12 cellular contexts compared by ENCODE assay signal in genomic region chr13:92838786-92839185, GRCh38.
DNase-seq lines count a peak whose midpoint lies in the region; ATAC-seq, FAIRE-seq and TF ChIP-seq lines count a peak whose summit lies in the region.
"Had no signal": no experiment of that assay in that cellular context is flagged by ENCODE, and none has a peak within 500 bp of the region (broad histone marks: within the 10 kb centered on the region; RNA-seq: fewer than 3 reads in every experiment).

No MANE protein-coding gene starts in this region.

- H3K79me2 ChIP-seq in HepG2 (ENCODE audit: insufficient read depth, low read length) (no peaks in the 10 kb centered on the region), fibroblast of lung (ENCODE audit: control insufficient read depth, insufficient read depth, low read length) (no peaks in the 10 kb centered on the region)

- no peak overlapping the region for H3K27ac Mint-ChIP-seq in activated T-helper 2 cell treated with anti-CD3 and anti-CD28 coated beads, Interferon-gamma antibody, Interleukin-2, Interleukin-4, amounts not matched to agents 10 μg/mL and 5 μg/mL and 100 μg/mL, durations not matched to agents 14 hours and 24 hours and 36 hours
- no peak overlapping the region for H3K27ac Mint-ChIP-seq in naive thymus-derived CD8-positive, alpha-beta T cell
- no peak overlapping the region for H3K27ac Mint-ChIP-seq in stimulated activated naive B cell treated with anti-CD40 and anti-IgM and Interleukin-4, amounts not matched to agents 10 μg/mL and 1 μg/mL and 100 μg/mL, for 72 hours
- H3K27ac Mint-ChIP-seq: activated CD4-positive, alpha-beta memory T cell treated with anti-CD3 and anti-CD28 coated beads, Interleukin-2, amount 10 ng/mL, durations not matched to agents 7 days and 5 days; GM23338 had no signal

- H2AFZ ChIP-seq in HepG2 (ENCODE audit: low read length), result no peak overlapping the region
- H2AFZ ChIP-seq in fibroblast of lung (ENCODE audit: low read length), result no peak overlapping the region
- H2AFZ ChIP-seq: GM23338 had no signal

- TF ChIP-seq RAD21 in HepG2 (CRISPR knock-in tag; IDR thresholded peaks at IDR 0.05), result no peak

- no peak for FAIRE-seq in HepG2 (lab: Jason Lieb, UNC)
- FAIRE-seq: A204.1 had no signal

- no peaks in the 10 kb centered on the region for H3K36me3 Mint-ChIP-seq in activated T-helper 2 cell treated with anti-CD3 and anti-CD28 coated beads, Interferon-gamma antibody, Interleukin-2, Interleukin-4, amounts not matched to agents 10 μg/mL and 5 μg/mL and 100 μg/mL, durations not matched to agents 14 hours and 24 hours and 36 hours (ENCODE audit: low read depth)
- no peaks in the 10 kb centered on the region for H3K36me3 Mint-ChIP-seq in naive thymus-derived CD8-positive, alpha-beta T cell
- peaks cover 0 to 2% of the 10 kb centered on the region in 2 donors for H3K36me3 Mint-ChIP-seq in stimulated activated naive B cell treated with anti-CD40 and anti-IgM and Interleukin-4, amounts not matched to agents 10 μg/mL and 1 μg/mL and 100 μg/mL, for 72 hours

- no peak overlapping the region for H3K4me2 ChIP-seq in HepG2 (ENCODE audit: low read depth, low read length)
- H3K4me2 ChIP-seq in fibroblast of lung (ENCODE audit: extremely low read depth, insufficient read depth, low read length), result no peak overlapping the region
- H3K4me2 ChIP-seq: GM23338 had no signal

- H3K4me3 Mint-ChIP-seq in activated T-helper 2 cell treated with anti-CD3 and anti-CD28 coated beads, Interferon-gamma antibody, Interleukin-2, Interleukin-4, amounts not matched to agents 10 μg/mL and 5 μg/mL and 100 μg/mL, durations not matched to agents 14 hours and 24 hours and 36 hours (ENCODE audit: low read depth), result no peak overlapping the region
- no peak overlapping the region for H3K4me3 Mint-ChIP-seq in naive thymus-derived CD8-positive, alpha-beta T cell
- no peak overlapping the region for H3K4me3 Mint-ChIP-seq in stimulated activated naive B cell treated with anti-CD40 and anti-IgM and Interleukin-4, amounts not matched to agents 10 μg/mL and 1 μg/mL and 100 μg/mL, for 72 hours
- H3K4me3 Mint-ChIP-seq: activated CD4-positive, alpha-beta memory T cell treated with anti-CD3 and anti-CD28 coated beads, Interleukin-2, amount 10 ng/mL, durations not matched to agents 7 days and 5 days; GM23338 had no signal

- intact Hi-C loops in HepG2 (cut with micrococcal nuclease; ENCODE audit: unreplicated experiment), result no loop called here
- intact Hi-C loops in right lobe of liver (cut with DNase I), result no loop called here
- intact Hi-C loops in activated T-helper 2 cell treated with anti-CD3 and anti-CD28 coated beads, Interferon-gamma antibody, Interleukin-2, Interleukin-4, amounts not matched to agents 10 μg/mL and 5 μg/mL and 100 μg/mL, durations not matched to agents 14 hours and 24 hours and 36 hours (cut with micrococcal nuclease), result no loop called here
- intact Hi-C loops in tibial artery (cut with DNase I; ENCODE audit: low total_unique reads), result no loop called here

- H3K27me3 ChIP-seq in HepG2 (ENCODE audit: control insufficient read depth in 1 of 2, insufficient read depth in 2 of 2, low read length in 2 of 2) (no peaks in the 10 kb centered on the region; a peak in 1 of 5 replicates), right lobe of liver (no peaks in the 10 kb centered on the region), fibroblast of lung (ENCODE audit: control insufficient read depth, insufficient read depth, low read length) (no peaks in the 10 kb centered on the region), tibial artery (no peaks in the 10 kb centered on the region)

- ATAC-seq in HepG2, result no peak
- ATAC-seq in right lobe of liver, result no peak
- ATAC-seq in naive thymus-derived CD8-positive, alpha-beta T cell, result no peak
- ATAC-seq in stimulated activated naive B cell treated with anti-CD40 and anti-IgM and Interleukin-4, amounts not matched to agents 10 μg/mL and 1 μg/mL and 100 μg/mL, for 72 hours (replicated peaks), result no peak
- ATAC-seq: GM23338 had no signal

- H3K9me3 ChIP-seq in HepG2 (ENCODE audit: low read length) (no peaks in the 10 kb centered on the region), right lobe of liver (no peaks in the 10 kb centered on the region), fibroblast of lung (ENCODE audit: control insufficient read depth, insufficient read depth, low read depth, low read length) (no peaks in the 10 kb centered on the region), tibial artery (no peaks in the 10 kb centered on the region)

- H3K9me3 Mint-ChIP-seq in activated T-helper 2 cell treated with anti-CD3 and anti-CD28 coated beads, Interferon-gamma antibody, Interleukin-2, Interleukin-4, amounts not matched to agents 10 μg/mL and 5 μg/mL and 100 μg/mL, durations not matched to agents 14 hours and 24 hours and 36 hours, result peaks cover 9% of the 10 kb centered on the region
- H3K9me3 Mint-ChIP-seq in naive thymus-derived CD8-positive, alpha-beta T cell, result peaks cover 0 to 15% (median 7%) of the 10 kb centered on the region in 9 donors
- peaks cover 3 to 6% of the 10 kb centered on the region in 2 donors for H3K9me3 Mint-ChIP-seq in stimulated activated naive B cell treated with anti-CD40 and anti-IgM and Interleukin-4, amounts not matched to agents 10 μg/mL and 1 μg/mL and 100 μg/mL, for 72 hours
- H3K9me3 Mint-ChIP-seq: GM23338 had no signal

- TF ChIP-seq POLR2A in HepG2 (IDR thresholded peaks at IDR 0.05; ENCODE audit: insufficient read depth in 1 of 2, low read depth in 2 of 2, low read length in 2 of 2) (no peak), right lobe of liver (IDR thresholded peaks at IDR 0.05) (no peak)

- H3K36me3 ChIP-seq in HepG2 (replicated peaks in 1 of 2; ENCODE audit: control insufficient read depth in 1 of 2, insufficient read depth in 2 of 2, low read length in 2 of 2) (no peaks in the 10 kb centered on the region), right lobe of liver (no peaks in the 10 kb centered on the region), fibroblast of lung (ENCODE audit: control insufficient read depth, insufficient read depth, low read length) (no peaks in the 10 kb centered on the region), tibial artery (no peaks in the 10 kb centered on the region)

- BruUV-seq in HepG2 (replicated peaks; lab: Mats Ljungman, UMichigan), result no TSS peak

- H3K27ac ChIP-seq in HepG2 (ENCODE audit: extremely low read length, insufficient read depth, low read length) (no peak overlapping the region), right lobe of liver (no peak overlapping the region), fibroblast of lung (ENCODE audit: insufficient read depth, low read length) (peak overlapping the region; percentile 12), tibial artery (peak overlapping the region in 1 of 2 donors; percentile 2)

- peak; percentile 4 for DNase-seq in HepG2 (ENCODE audit: low spot score)
- DNase-seq in right lobe of liver, result no peak
- DNase-seq in NCI-H226, result peak; percentile 95
- DNase-seq in fibroblast of lung (ENCODE audit: low read depth in 2 of 2), result peak; percentile 97 to 98
- no peak for DNase-seq in activated T-helper 2 cell treated with anti-CD3 and anti-CD28 coated beads, Interferon-gamma antibody, Interleukin-2, Interleukin-4, amounts not matched to agents 10 μg/mL and 5 μg/mL and 100 μg/mL, durations not matched to agents 14 hours and 24 hours and 36 hours (ENCODE audit: low spot score)
- DNase-seq in tibial artery, result no peak
- DNase-seq in naive thymus-derived CD8-positive, alpha-beta T cell, result no peak
- DNase-seq in stimulated activated naive B cell treated with anti-CD40 and anti-IgM and Interleukin-4, amounts not matched to agents 10 μg/mL and 1 μg/mL and 100 μg/mL, for 72 hours, result no peak
- DNase-seq: activated CD4-positive, alpha-beta memory T cell treated with anti-CD3 and anti-CD28 coated beads, Interleukin-2, amount 10 ng/mL, durations not matched to agents 7 days and 5 days; mesendoderm had no signal

- CTCF ChIA-PET in HepG2 (lab: Yijun Ruan, JAX; ENCODE audit: low intra/inter-chr PET ratio, low total read pairs), result no interaction called here

- TF ChIP-seq CTCF in HepG2 (CRISPR knock-in tag; IDR thresholded peaks at IDR 0.05), result no peak
- TF ChIP-seq CTCF in right lobe of liver (IDR thresholded peaks at IDR 0.05), result no peak
- TF ChIP-seq CTCF in fibroblast of lung (conservative IDR thresholded peaks at IDR 0.05 in 1 of 2, IDR thresholded peaks at IDR 0.05 in 1 of 2; ENCODE audit: low read depth in 1 of 2, low read length in 2 of 2), result no peak
- no peak for TF ChIP-seq CTCF in tibial artery (IDR thresholded peaks at IDR 0.05)

- H3K9ac ChIP-seq in HepG2 (ENCODE audit: insufficient read depth, low read depth, low read length) (no peak overlapping the region), fibroblast of lung (ENCODE audit: insufficient read depth, low read length) (no peak overlapping the region)

- in situ Hi-C loops in HepG2 (cut with HindIII; ENCODE audit: extremely low pct_ligation_motif_present, low pct_unique_long_range_greater_than_20kb), result no loop called here

- H3K4me3 ChIP-seq in HepG2 (replicated peaks in 1 of 3; ENCODE audit: insufficient read depth in 1 of 3, low read depth in 2 of 3, low read length in 3 of 3) (no peak overlapping the region), right lobe of liver (no peak overlapping the region), fibroblast of lung (replicated peaks in 1 of 4; ENCODE audit: control extremely low read depth in 1 of 4, insufficient read depth in 1 of 4, low read depth in 3 of 4, low read length in 4 of 4) (no peak overlapping the region), tibial artery (no peak overlapping the region)
- H3K4me3 ChIP-seq: GM23338 had no signal

- no peak for TF ChIP-seq EP300 in HepG2 (IDR thresholded peaks at IDR 0.05; ENCODE audit: low read depth in 2 of 2, low read length in 2 of 2)
- TF ChIP-seq EP300 in HepG2 (CRISPR knock-in tag; IDR thresholded peaks at IDR 0.05; ENCODE audit: borderline replicate concordance), result no peak

- H3K27me3 Mint-ChIP-seq in activated T-helper 2 cell treated with anti-CD3 and anti-CD28 coated beads, Interferon-gamma antibody, Interleukin-2, Interleukin-4, amounts not matched to agents 10 μg/mL and 5 μg/mL and 100 μg/mL, durations not matched to agents 14 hours and 24 hours and 36 hours (ENCODE audit: low read depth), result no peaks in the 10 kb centered on the region
- no peaks in the 10 kb centered on the region for H3K27me3 Mint-ChIP-seq in naive thymus-derived CD8-positive, alpha-beta T cell
- no peaks in the 10 kb centered on the region for H3K27me3 Mint-ChIP-seq in stimulated activated naive B cell treated with anti-CD40 and anti-IgM and Interleukin-4, amounts not matched to agents 10 μg/mL and 1 μg/mL and 100 μg/mL, for 72 hours
- H3K27me3 Mint-ChIP-seq: activated CD4-positive, alpha-beta memory T cell treated with anti-CD3 and anti-CD28 coated beads, Interleukin-2, amount 10 ng/mL, durations not matched to agents 7 days and 5 days had no signal

- H3K4me1 ChIP-seq in HepG2 (ENCODE audit: insufficient read depth, low read length) (no peaks in the 10 kb centered on the region), right lobe of liver (no peaks in the 10 kb centered on the region), fibroblast of lung (ENCODE audit: control insufficient read depth, extremely low read depth, insufficient read depth, low read length) (peaks cover 6% of the 10 kb centered on the region), tibial artery (peaks cover 0 to 27% (median 5%) of the 10 kb centered on the region in 4 donors)

- POLR2A ChIA-PET in HepG2 (lab: Yijun Ruan, JAX), result no interaction called here
- POLR2A ChIA-PET in naive thymus-derived CD8-positive, alpha-beta T cell (lab: Charles Lee), result no interaction called here

- WGBS in HepG2 (ENCODE audit: low lambda C conversion rate), result 28% methylated on average over 3 of the region's 3 CpGs
- WGBS in right lobe of liver (ENCODE audit: insufficient coverage, low coverage, low lambda C conversion rate, missing lambda C conversion rate), result 77% methylated on average over 3 of the region's 3 CpGs

- H4K20me1 ChIP-seq in HepG2 (ENCODE audit: insufficient read depth, low read length) (no peaks in the 10 kb centered on the region), fibroblast of lung (ENCODE audit: control insufficient read depth, extremely low read depth, insufficient read depth, low read length) (no peaks in the 10 kb centered on the region)

- no peaks in the 10 kb centered on the region for H3K4me1 Mint-ChIP-seq in activated T-helper 2 cell treated with anti-CD3 and anti-CD28 coated beads, Interferon-gamma antibody, Interleukin-2, Interleukin-4, amounts not matched to agents 10 μg/mL and 5 μg/mL and 100 μg/mL, durations not matched to agents 14 hours and 24 hours and 36 hours (ENCODE audit: low read depth)
- no peaks in the 10 kb centered on the region for H3K4me1 Mint-ChIP-seq in naive thymus-derived CD8-positive, alpha-beta T cell
- H3K4me1 Mint-ChIP-seq in stimulated activated naive B cell treated with anti-CD40 and anti-IgM and Interleukin-4, amounts not matched to agents 10 μg/mL and 1 μg/mL and 100 μg/mL, for 72 hours, result no peaks in the 10 kb centered on the region
- H3K4me1 Mint-ChIP-seq: activated CD4-positive, alpha-beta memory T cell treated with anti-CD3 and anti-CD28 coated beads, Interleukin-2, amount 10 ng/mL, durations not matched to agents 7 days and 5 days; GM23338 had no signal

Comparison
In these comparisons a context has a peak if more than half of its experiments do, and no peak if none do; other contexts are left out.
1. DNase-seq: peak in HepG2 (single experiment), NCI-H226 (single experiment) and fibroblast of lung (2 of 2); none in right lobe of liver (0 of 3), activated T-helper 2 cell treated with anti-CD3 and anti-CD28 coated beads, Interferon-gamma antibody, Interleukin-2, Interleukin-4, amounts not matched to agents 10 μg/mL and 5 μg/mL and 100 μg/mL, durations not matched to agents 14 hours and 24 hours and 36 hours (single experiment), tibial artery (0 of 2), naive thymus-derived CD8-positive, alpha-beta T cell (0 of 10) and stimulated activated naive B cell treated with anti-CD40 and anti-IgM and Interleukin-4, amounts not matched to agents 10 μg/mL and 1 μg/mL and 100 μg/mL, for 72 hours (single experiment).